In the genomic region with DNA sequence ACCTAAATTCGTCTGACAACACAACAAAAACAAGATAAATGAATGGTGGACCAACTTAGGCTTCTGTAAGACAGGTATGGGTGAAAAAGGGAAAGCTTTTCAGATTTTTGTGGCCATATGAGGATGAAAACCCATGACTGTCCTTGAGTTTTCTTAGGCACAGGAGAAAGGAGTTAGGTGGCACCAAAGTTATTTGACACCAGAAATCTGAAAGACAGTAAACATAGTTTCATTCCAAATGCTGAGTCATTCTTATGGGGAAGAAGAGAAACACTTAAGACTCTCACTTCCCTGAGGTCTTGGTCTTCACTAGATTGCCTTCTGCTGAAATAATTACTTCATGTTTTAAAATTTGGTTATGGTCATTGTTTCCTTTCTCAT, we compare ENCODE assay signal across 8 cellular contexts. TPM values are rescaled to one million over a fixed set of nuclear protein-coding genes. Genes with fewer than 3 reads are reported as not detected.
A peak's percentile ranks its signal among the peaks of the same experiment; 100 is the strongest.
DNase-seq lines count a peak whose midpoint lies in the region; ATAC-seq and TF ChIP-seq lines count a peak whose summit lies in the region.

No MANE protein-coding gene starts in this region.

- 91 to 100% methylated on average over 1 of the region's 1 CpG for WGBS in GM23248 (ENCODE audit: low coverage in 1 of 2, low lambda C conversion rate in 2 of 2, missing lambda C conversion rate in 2 of 2), 2 experiments
- no CpG with 5 or more reads among the region's 1 CpG for WGBS in IMR-90 (ENCODE audit: extremely low coverage in 2 of 2, insufficient read length in 1 of 2), 2 experiments

- H2BK120ac ChIP-seq in IMR-90 (ENCODE audit: low read depth, low read length) = peak overlapping the region; percentile 62

- peak overlapping the region; percentile 90; the same call in 1 of the 2 replicates for H4K5ac ChIP-seq in IMR-90 (ENCODE audit: low read depth, low read length)

- H3K23ac ChIP-seq in IMR-90 (ENCODE audit: low read depth, low read length) = peak overlapping the region; percentile 75

- H3F3A ChIP-seq in GM23248 (ENCODE audit: insufficient read depth) = peaks cover 14% of the 10 kb centered on the region; the same call in 1 of the 2 replicates

- no peaks in the 10 kb centered on the region for H3K9me1 ChIP-seq in IMR-90 (ENCODE audit: insufficient read depth, low read length)

- BruUV-seq in IMR-90 (replicated peaks; lab: Mats Ljungman, UMichigan) = no TSS peak

- TF ChIP-seq POLR2A in IMR-90 (IDR thresholded peaks at IDR 0.05; ENCODE audit: low read depth, low read length) = no peak

- no peaks in the 10 kb centered on the region for H3K79me2 ChIP-seq in GM23248 (ENCODE audit: insufficient read depth)
- no peaks in the 10 kb centered on the region for H3K79me2 ChIP-seq in parathyroid adenoma

- H3K4me3 ChIP-seq in GM23248 (no peak overlapping the region), IMR-90 (ENCODE audit: insufficient read depth, low read depth, low read length) (no peak overlapping the region), astrocyte of the cerebellum (ENCODE audit: low read depth, low read length) (no peak overlapping the region), parathyroid adenoma (ENCODE audit: low read depth, low read length) (no peak overlapping the region)

- no peaks in the 10 kb centered on the region for H3K79me1 ChIP-seq in IMR-90 (ENCODE audit: low read depth in 1 of 2, low read length in 2 of 2)

- H2AFZ ChIP-seq in GM23248 (peak overlapping the region; percentile 59), IMR-90 (replicated peaks; ENCODE audit: low read length, poor library complexity) (no peak overlapping the region), parathyroid adenoma (peak overlapping the region; percentile 25)

- intact Hi-C loops in IMR-90 (cut with micrococcal nuclease) = loop anchor here (1.0 kb wide), 1 partner anchor 30 kb away; no protein-coding TSS in a partner anchor

- ATAC-seq in GM18498 (IDR thresholded peaks at IDR 0.05; ENCODE audit: unreplicated experiment) (peak; percentile 64), IMR-90 (ENCODE audit: low read depth) (peak; percentile 37), omental fat pad (ENCODE audit: low FRiP score) (no peak)

- peak overlapping the region; percentile 60 for H2BK20ac ChIP-seq in IMR-90 (ENCODE audit: low read depth, low read length)

- peak overlapping the region; percentile 48; the same call in 1 of the 2 replicates for H3K14ac ChIP-seq in IMR-90 (replicated peaks; ENCODE audit: low read depth, low read length)

- H3K9me3 ChIP-seq in GM23248 (ENCODE audit: low read depth) (no peaks in the 10 kb centered on the region), IMR-90 (ENCODE audit: control insufficient read depth, insufficient read depth, low read length) (no peaks in the 10 kb centered on the region), parathyroid adenoma (ENCODE audit: control insufficient read depth, low read length) (no peaks in the 10 kb centered on the region)

- no peak overlapping the region for H3K9ac ChIP-seq in GM23248
- H3K9ac ChIP-seq in IMR-90 (ENCODE audit: low read depth, low read length) = no peak overlapping the region
- H3K9ac ChIP-seq in parathyroid adenoma = no peak overlapping the region

- TF ChIP-seq CTCF in IMR-90 (conservative IDR thresholded peaks at IDR 0.05; ENCODE audit: low read depth, low read length) (no peak), astrocyte of the cerebellum (IDR thresholded peaks at IDR 0.05; ENCODE audit: low read depth, low read length, missing control alignments) (no peak), parathyroid adenoma (IDR thresholded peaks at IDR 0.05) (no peak), omental fat pad (IDR thresholded peaks at IDR 0.05) (no peak)

- POLR2A ChIA-PET in IMR-90 (lab: Charles Lee; ENCODE audit: unreplicated experiment) = no interaction called here

- DNase-seq in GM23248 = peak; percentile 72
- peak; percentile 73 for DNase-seq in IMR-90
- peak; percentile 33 for DNase-seq in astrocyte of the cerebellum (ENCODE audit: low read depth)
- DNase-seq in cerebellum (ENCODE audit: low spot score) = no peak
- no peak for DNase-seq in NCI-H526 (lab: John Stamatoyannopoulos, UW)
- DNase-seq in omental fat pad (ENCODE audit: low spot score) = no peak

- peak overlapping the region; percentile 65; the same call in 1 of the 2 replicates for H3K4ac ChIP-seq in IMR-90 (ENCODE audit: low read depth, low read length)

- peak overlapping the region; percentile 42 for H3K27ac ChIP-seq in GM23248
- peak overlapping the region; percentile 37; the same call in 1 of the 2 replicates for H3K27ac ChIP-seq in IMR-90 (ENCODE audit: insufficient read depth, low read length)
- peak overlapping the region; percentile 47 for H3K27ac ChIP-seq in parathyroid adenoma

- peak overlapping the region; percentile 96 for H2BK5ac ChIP-seq in IMR-90 (ENCODE audit: low read depth, low read length, poor library complexity, severe bottlenecking)

- no peak for TF ChIP-seq RAD21 in IMR-90 (IDR thresholded peaks at IDR 0.05; ENCODE audit: low read length)

- H3K9me2 ChIP-seq in GM23248 (ENCODE audit: insufficient read depth) = no peaks in the 10 kb centered on the region

- H3K56ac ChIP-seq in IMR-90 (ENCODE audit: extremely low read depth, insufficient read depth, low read length) = peak overlapping the region; percentile 35; the same call in 1 of the 2 replicates

- dilution Hi-C loops in IMR-90 (cut with HindIII; ENCODE audit: low sequenced_read_pairs, unreplicated experiment) = no loop called here

- peak overlapping the region in 1 of 2 experiments; percentile 28; a peak in 2 of 4 replicates for H4K8ac ChIP-seq in IMR-90 (ENCODE audit: low read depth in 2 of 2, low read length in 2 of 2)

- no peak overlapping the region for H2AK9ac ChIP-seq in IMR-90 (replicated peaks; ENCODE audit: low read depth, low read length, poor library complexity)

- in situ Hi-C loops in GM23248 (cut with MboI) (no loop called here), IMR-90 (cut with MboI; ENCODE audit: low sequenced_read_pairs) (no loop called here), astrocyte of the cerebellum (cut with HindIII; ENCODE audit: low sequenced_read_pairs) (no loop called here)

- H3K4me2 ChIP-seq in GM23248 (ENCODE audit: unreplicated experiment) (peak overlapping the region; percentile 36), IMR-90 (ENCODE audit: low read depth, low read length) (peak overlapping the region; percentile 75; the same call in 1 of the 2 replicates), parathyroid adenoma (ENCODE audit: low read length) (no peak overlapping the region)

- peak overlapping the region; percentile 6; the same call in 2 of the 3 replicates for H2BK15ac ChIP-seq in IMR-90 (ENCODE audit: low read depth, low read length)

- H2AK5ac ChIP-seq in IMR-90 (ENCODE audit: low read depth, low read length) = no peak overlapping the region

- H3K36me3 ChIP-seq in GM23248 (ENCODE audit: low read depth) (no peaks in the 10 kb centered on the region), IMR-90 (ENCODE audit: control insufficient read depth, insufficient read depth, low read length) (no peaks in the 10 kb centered on the region), parathyroid adenoma (ENCODE audit: control insufficient read depth, insufficient read depth, low read length) (no peaks in the 10 kb centered on the region)

- peak overlapping the region; percentile 46 for H4K91ac ChIP-seq in IMR-90 (ENCODE audit: insufficient read depth, low read depth, low read length)

- H3K4me1 ChIP-seq in GM23248 (ENCODE audit: insufficient read depth) (peaks cover 26% of the 10 kb centered on the region), IMR-90 (ENCODE audit: control insufficient read depth, insufficient read depth, low read length) (peaks cover 18% of the 10 kb centered on the region), parathyroid adenoma (peaks cover 30% of the 10 kb centered on the region)

- CTCF ChIA-PET in IMR-90 (lab: Yijun Ruan, JAX) = interaction anchor here (0.6 to 0.9 kb wide), 2 partner anchors 16 to 90 kb away, joined by 3 to 7 read pairs; no protein-coding TSS in a partner anchor

- no peaks in the 10 kb centered on the region for H3K27me3 ChIP-seq in GM23248 (replicated peaks; ENCODE audit: insufficient read depth)
- no peaks in the 10 kb centered on the region; the same call in 1 of the 2 replicates for H3K27me3 ChIP-seq in IMR-90 (ENCODE audit: control insufficient read depth, insufficient read depth, low read length)
- H3K27me3 ChIP-seq in parathyroid adenoma (ENCODE audit: control insufficient read depth, insufficient read depth, low read length) = no peaks in the 10 kb centered on the region

- peak overlapping the region; percentile 84 for H3K18ac ChIP-seq in IMR-90 (ENCODE audit: low read depth, low read length)

- H4K20me1 ChIP-seq in GM23248 (ENCODE audit: insufficient read depth) = no peaks in the 10 kb centered on the region
- H4K20me1 ChIP-seq in IMR-90 (ENCODE audit: insufficient read depth, low read length) = no peaks in the 10 kb centered on the region

TF ChIP-seq in IMR-90, 13 proteins besides CTCF, POLR2A, EP300 and RAD21:
- peak; percentile 72 for TF ChIP-seq MAFK (IDR thresholded peaks at IDR 0.05; ENCODE audit: low read depth, low read length)
- TF ChIP-seq NFE2L2 (IDR thresholded peaks at IDR 0.05; ENCODE audit: low read depth, low read length) = peak; percentile 98
- no peak for TF ChIP-seq RCOR1 (IDR thresholded peaks at IDR 0.05; ENCODE audit: insufficient replicate concordance, low read length)
- peak; percentile 36; the same call in 1 of the 2 replicates for TF ChIP-seq FOS (IDR thresholded peaks at IDR 0.05; ENCODE audit: low read depth, low read length)
TF ChIP-seq in IMR-90: peak in this region for 3.

RNA-seq across cellular contexts. Expression of gene GPD2, which starts 5.2 kb away (rescaled TPM):
- total RNA-seq in GM23248 (2014; rRNA removed; shearing (Covaris generic)) = 37.7 and 62.3 TPM in 2 replicates
- polyA plus RNA-seq in GM23248 (2016; fragmentation: Nextera tagmentation; extraction: Ambion mirVana) = 16.1 and 18.6 TPM in 2 replicates
- 100 and 153 TPM in 2 replicates for total RNA-seq in IMR-90 (2012; rRNA removed)
- 12.0 and 20.4 TPM in 2 replicates for polyA plus RNA-seq in IMR-90 (2012; rRNA removed)
- 2.3 and 4.5 TPM in 2 replicates for polyA plus RNA-seq in IMR-90 (2012; cell fraction: cytosol; rRNA removed)
- 1.8 and 9.7 TPM in 2 replicates for polyA plus RNA-seq in IMR-90 (2012; cell fraction: nucleus; rRNA removed; ENCODE audit: low replicate concordance)
- 62.2 TPM for total RNA-seq in cerebellum
- total RNA-seq in omental fat pad = 10 to 100 TPM; 38.7 to 62.9 (median 40.7) TPM

Comparison
In these comparisons a context has a peak if more than half of its experiments do, and no peak if none do; other contexts are left out.
1. DNase-seq: peak in GM23248 (single experiment), IMR-90 (single experiment) and astrocyte of the cerebellum (single experiment); none in cerebellum (single experiment), NCI-H526 (0 of 2) and omental fat pad (single experiment).
2. Peak in every context shown above with its lines, with median percentiles within 50 percentile points of each other: H3K27ac ChIP-seq.